Comparison of ENCODE assay signal across 8 cellular contexts in genomic region chr10:3172446-3173172, GRCh38. TPM values are rescaled to one million over a fixed set of nuclear protein-coding genes. Genes with fewer than 3 reads are reported as not detected.
A peak's percentile ranks its signal among the peaks of the same experiment; 100 is the strongest.
DNase-seq lines count a peak whose midpoint lies in the region; ATAC-seq and TF ChIP-seq lines count a peak whose summit lies in the region.

Gene PITRM1, minus strand, starts transcription at chr10:3172782. Its CDS starts 10 bp downstream, at chr10:3172772.

- DNase-seq in DMS 273 treated with DMSO at 0.1 percent for 48 hours (lab: John Stamatoyannopoulos, UW) (peak; percentile 95), IMR-90 (peak; percentile 99), OCI-M1 (lab: John Stamatoyannopoulos, UW) (peak; percentile 99), activated T-cell treated with anti-CD3 and anti-CD28 coated beads for 4 hours (peak; percentile 97), epithelial cell of prostate (ENCODE audit: low read depth, low spot score) (peak; percentile 97), mucosa of gallbladder (ENCODE audit: low spot score) (peak; percentile 99)
- DNase-seq in stimulated activated CD8-positive, alpha-beta memory T cell treated with anti-CD3 and anti-CD28 coated beads, Interleukin-4, amount 100 ng/mL, for 4 hours (ENCODE audit: low read depth in 2 of 2, low spot score in 1 of 2) = peak; percentile 94 to 98

- peaks cover 5% of the 10 kb centered on the region; the same call in 1 of the 2 replicates for H4K20me1 ChIP-seq in IMR-90 (ENCODE audit: insufficient read depth, low read length)

- dilution Hi-C loops in IMR-90 (cut with HindIII; ENCODE audit: low sequenced_read_pairs, unreplicated experiment) = no loop called here

- BruUV-seq in IMR-90 (replicated peaks; lab: Mats Ljungman, UMichigan) = no TSS peak

- peak within 1 kb of the TSS; percentile 85 for H3K4me2 ChIP-seq in IMR-90 (ENCODE audit: low read depth, low read length)

- WGBS in IMR-90 (ENCODE audit: extremely low coverage in 2 of 2, insufficient read length in 1 of 2), 2 experiments = 1% methylated on average over 25 of the region's 73 CpGs; no CpG with 5 or more reads in 1 of the 2 experiments

- H3K27ac ChIP-seq in IMR-90 (ENCODE audit: insufficient read depth, low read length) = peak within 1 kb of the TSS; percentile 81
- peak within 1 kb of the TSS; percentile 88 for H3K27ac ChIP-seq in epithelial cell of prostate

- peak within 1 kb of the TSS; percentile 38; the same call in 1 of the 2 replicates for H4K91ac ChIP-seq in IMR-90 (ENCODE audit: insufficient read depth, low read depth, low read length)

- ATAC-seq in GM21528 (IDR thresholded peaks at IDR 0.05; ENCODE audit: low FRiP score, unreplicated experiment) = peak; percentile 97
- peak; percentile 98 for ATAC-seq in IMR-90 (ENCODE audit: low read depth)

- H3K4me1 ChIP-seq in IMR-90 (ENCODE audit: control insufficient read depth, insufficient read depth, low read length) = 0 out of 2 replicates have a peak, but pooled peaks cover 1% of the 10 kb centered on the region

- TF ChIP-seq POLR2A in IMR-90 (IDR thresholded peaks at IDR 0.05; ENCODE audit: low read depth, low read length) = peak; percentile 99

- H3K56ac ChIP-seq in IMR-90 (ENCODE audit: extremely low read depth, insufficient read depth, low read length) = peak within 1 kb of the TSS; percentile 79

- H2AK9ac ChIP-seq in IMR-90 (replicated peaks; ENCODE audit: low read depth, low read length, poor library complexity) = peak within 1 kb of the TSS; percentile 96

- peak within 1 kb of the TSS; percentile 96 for H3K4me3 ChIP-seq in IMR-90 (ENCODE audit: insufficient read depth, low read depth, low read length)

- peak within 1 kb of the TSS; percentile 85 for H3K9ac ChIP-seq in IMR-90 (ENCODE audit: low read depth, low read length)

- TF ChIP-seq RAD21 in IMR-90 (IDR thresholded peaks at IDR 0.05; ENCODE audit: low read length) = no peak

- in situ Hi-C loops in IMR-90 (cut with MboI; ENCODE audit: low sequenced_read_pairs) = no loop called here

- no peak for TF ChIP-seq CTCF in IMR-90 (conservative IDR thresholded peaks at IDR 0.05; ENCODE audit: low read depth, low read length)

- H3K27me3 ChIP-seq in IMR-90 (ENCODE audit: control insufficient read depth, insufficient read depth, low read length) = peaks cover 3% of the 10 kb centered on the region

- intact Hi-C loops in IMR-90 (cut with micrococcal nuclease) = no loop called here

- H2AFZ ChIP-seq in IMR-90 (replicated peaks; ENCODE audit: low read length, poor library complexity) = peak within 1 kb of the TSS; percentile 95

- H3K14ac ChIP-seq in IMR-90 (replicated peaks; ENCODE audit: low read depth, low read length) = no peak within 1 kb of the TSS; the same call in 1 of the 2 replicates

- peak within 1 kb of the TSS; percentile 88; the same call in 1 of the 2 replicates for H3K23ac ChIP-seq in IMR-90 (ENCODE audit: low read depth, low read length)

- peak within 1 kb of the TSS; percentile 29; the same call in 1 of the 2 replicates for H2BK120ac ChIP-seq in IMR-90 (ENCODE audit: low read depth, low read length)

- H3K9me1 ChIP-seq in IMR-90 (ENCODE audit: insufficient read depth, low read length) = no peaks in the 10 kb centered on the region; the same call in 1 of the 2 replicates

- no peaks in the 10 kb centered on the region for H3K9me3 ChIP-seq in IMR-90 (ENCODE audit: control insufficient read depth, insufficient read depth, low read length)

- no peak within 1 kb of the TSS for H2BK15ac ChIP-seq in IMR-90 (ENCODE audit: low read depth, low read length)

- H2BK5ac ChIP-seq in IMR-90 (ENCODE audit: low read depth, low read length, poor library complexity, severe bottlenecking) = peak within 1 kb of the TSS; percentile 81

- H3K4ac ChIP-seq in IMR-90 (ENCODE audit: low read depth, low read length) = peak within 1 kb of the TSS; percentile 52

- peaks cover 11 to 39% of the 10 kb centered on the region in 2 experiments for H3K79me1 ChIP-seq in IMR-90 (ENCODE audit: low read depth in 1 of 2, low read length in 2 of 2)

- peaks cover 19% of the 10 kb centered on the region for H3K36me3 ChIP-seq in IMR-90 (ENCODE audit: control insufficient read depth, insufficient read depth, low read length)

- H4K5ac ChIP-seq in IMR-90 (ENCODE audit: low read depth, low read length) = no peak within 1 kb of the TSS

- H2AK5ac ChIP-seq in IMR-90 (ENCODE audit: low read depth, low read length) = peak within 1 kb of the TSS; percentile 47; the same call in 1 of the 2 replicates

- H3K18ac ChIP-seq in IMR-90 (ENCODE audit: low read depth, low read length) = no peak within 1 kb of the TSS

- H4K8ac ChIP-seq in IMR-90 (ENCODE audit: low read depth in 2 of 2, low read length in 2 of 2) = peak within 1 kb of the TSS in 1 of 2 experiments; percentile 64; a peak in 1 of 4 replicates

- no peak within 1 kb of the TSS for H2BK20ac ChIP-seq in IMR-90 (ENCODE audit: low read depth, low read length)

- POLR2A ChIA-PET in IMR-90 (lab: Charles Lee; ENCODE audit: unreplicated experiment) = interaction anchor here (0.6 kb wide), 1 partner anchor 874 kb away, joined by 4 read pairs; no protein-coding TSS in a partner anchor

- CTCF ChIA-PET in IMR-90 (lab: Yijun Ruan, JAX) = no interaction called here

TF ChIP-seq in IMR-90, 13 proteins besides CTCF, POLR2A, EP300 and RAD21:
- TF ChIP-seq USF2 (IDR thresholded peaks at IDR 0.05; ENCODE audit: low read depth, low read length) (no peak), MAZ (IDR thresholded peaks at IDR 0.05; ENCODE audit: borderline replicate concordance, low read depth, low read length) (peak; percentile 45; the same call in 1 of the 2 replicates), BHLHE40 (IDR thresholded peaks at IDR 0.05; ENCODE audit: low read depth, low read length) (no peak), CHD1 (IDR thresholded peaks at IDR 0.05; ENCODE audit: low read depth, low read length) (no peak), ELK1 (IDR thresholded peaks at IDR 0.05; ENCODE audit: borderline replicate concordance, low read depth, low read length) (no peak), NFE2L2 (IDR thresholded peaks at IDR 0.05; ENCODE audit: low read depth, low read length) (0 out of 2 replicates have a peak, but pooled peaks have one; percentile 23), MXI1 (IDR thresholded peaks at IDR 0.05; ENCODE audit: borderline replicate concordance, low read depth, low read length) (peak; percentile 82; the same call in 1 of the 2 replicates), RCOR1 (IDR thresholded peaks at IDR 0.05; ENCODE audit: insufficient replicate concordance, low read length) (no peak), CEBPB (IDR thresholded peaks at IDR 0.05; ENCODE audit: low read depth, low read length) (peak; percentile 50; the same call in 1 of the 2 replicates), RFX5 (IDR thresholded peaks at IDR 0.05; ENCODE audit: low read depth, low read length) (0 out of 2 replicates have a peak, but pooled peaks have one; percentile 39), FOS (IDR thresholded peaks at IDR 0.05; ENCODE audit: low read depth, low read length) (peak; percentile 4; the same call in 1 of the 2 replicates), SMC3 (IDR thresholded peaks at IDR 0.05; ENCODE audit: low read depth, low read length) (no peak), MAFK (IDR thresholded peaks at IDR 0.05; ENCODE audit: low read depth, low read length) (no peak)

RNA-seq across cellular contexts. Expression of gene PITRM1, which starts in this region (rescaled TPM):
- 111 and 124 TPM in 2 replicates for total RNA-seq in IMR-90 (2012; rRNA removed)
- 92.3 and 97.1 TPM in 2 replicates for polyA plus RNA-seq in IMR-90 (2012; rRNA removed)
- 54.3 and 69.2 TPM in 2 replicates for polyA plus RNA-seq in IMR-90 (2012; cell fraction: cytosol; rRNA removed)
- 219 and 253 TPM in 2 replicates for polyA plus RNA-seq in IMR-90 (2012; cell fraction: nucleus; rRNA removed; ENCODE audit: low replicate concordance)
- 48.5 TPM for total RNA-seq in mucosa of gallbladder

Comparison
In these comparisons a context has a peak if more than half of its experiments do, and no peak if none do; other contexts are left out.
1. Peak in every context shown above with its lines: DNase-seq, ATAC-seq, H3K4me3 ChIP-seq and H3K27ac ChIP-seq.